Comparison of ENCODE assay signal across 18 cellular contexts in the genomic region with DNA sequence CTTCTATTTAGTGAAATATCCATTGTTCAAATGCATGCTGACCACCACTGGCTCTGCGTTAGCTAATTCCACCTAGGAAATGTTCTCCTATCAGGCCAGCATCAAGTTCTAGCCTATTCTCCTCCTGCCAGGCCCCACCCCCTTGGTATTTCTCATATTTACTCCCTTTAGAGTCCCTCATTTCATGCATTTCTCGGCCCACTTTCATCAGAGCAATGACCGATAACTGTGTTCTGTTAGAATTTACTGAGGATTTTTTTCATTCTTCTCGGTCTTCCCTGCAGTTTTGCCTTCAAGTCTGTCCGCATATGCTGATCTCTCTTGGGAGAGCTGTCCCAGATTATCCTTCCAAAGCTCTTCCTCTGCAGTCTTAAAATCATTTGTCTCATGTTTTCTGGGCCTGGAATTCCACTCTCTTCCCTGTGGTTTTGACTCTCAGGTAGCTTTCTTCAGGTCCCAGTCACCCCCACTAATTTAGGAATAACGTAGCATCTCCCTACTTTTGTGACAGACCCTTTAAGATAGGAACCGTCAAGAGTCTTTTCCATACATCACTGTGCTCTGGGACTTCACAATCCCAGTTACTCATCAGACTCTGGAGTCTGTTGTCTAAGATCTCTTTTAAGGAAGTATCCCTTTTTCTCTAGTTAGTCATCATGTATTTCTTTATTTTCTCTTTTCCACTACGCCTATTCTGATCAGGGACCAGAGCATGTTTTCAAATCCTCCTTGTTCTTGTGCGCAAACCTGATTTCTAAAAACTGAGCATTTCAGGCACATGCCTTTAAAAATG.
DNase-seq lines count a peak whose midpoint lies in the region; TF ChIP-seq lines count a peak whose summit lies in the region.
"Had no signal": no experiment of that assay in that cellular context is flagged by ENCODE, and none has a peak within 500 bp of the region (broad histone marks: within the 10 kb centered on the region; RNA-seq: fewer than 3 reads in every experiment).

No MANE protein-coding gene starts in this region.

- H3K9me3 Mint-ChIP-seq in endothelial cell (ENCODE audit: unreplicated experiment), result no peaks in the 10 kb centered on the region
- H3K9me3 Mint-ChIP-seq: activated naive CD4-positive, alpha-beta T cell treated with anti-CD3 and anti-CD28 coated beads for 36 hours; CD4-positive, alpha-beta memory T cell; stimulated activated naive CD8-positive, alpha-beta T cell treated with anti-CD3 and anti-CD28 coated beads, Interleukin-15, Interleukin-2, amounts not matched to agents 100 ng/mL and 50 ng/mL, for 24 hours had no signal

- peaks cover 2% of the 10 kb centered on the region for H3K27me3 Mint-ChIP-seq in endothelial cell (ENCODE audit: unreplicated experiment)
- H3K27me3 Mint-ChIP-seq: stimulated activated naive CD8-positive, alpha-beta T cell treated with anti-CD3 and anti-CD28 coated beads, Interleukin-15, Interleukin-2, amounts not matched to agents 100 ng/mL and 50 ng/mL, for 24 hours had no signal

- no peak overlapping the region for H3K9ac ChIP-seq in skeletal muscle tissue (ENCODE audit: low read depth in 1 of 3, low read length in 3 of 3)

- H3K36me3 Mint-ChIP-seq in endothelial cell (ENCODE audit: low read depth, unreplicated experiment), result peaks cover 24% of the 10 kb centered on the region
- H3K36me3 Mint-ChIP-seq: CD4-positive, alpha-beta memory T cell had no signal

- no peak overlapping the region for H3K27ac Mint-ChIP-seq in endothelial cell (ENCODE audit: unreplicated experiment)
- H3K27ac Mint-ChIP-seq: activated naive CD4-positive, alpha-beta T cell treated with anti-CD3 and anti-CD28 coated beads for 36 hours; stimulated activated naive CD8-positive, alpha-beta T cell treated with anti-CD3 and anti-CD28 coated beads, Interleukin-15, Interleukin-2, amounts not matched to agents 100 ng/mL and 50 ng/mL, for 24 hours had no signal

- no peak overlapping the region for H3K4me3 ChIP-seq in skeletal muscle tissue (ENCODE audit: low read length in 3 of 3)
- H3K4me3 ChIP-seq: ovary had no signal

- no peaks in the 10 kb centered on the region for H3K27me3 ChIP-seq in skeletal muscle tissue (ENCODE audit: control insufficient read depth in 3 of 3, insufficient read depth in 3 of 3, low read length in 3 of 3)
- H3K27me3 ChIP-seq: ovary had no signal

- H3K9me3 ChIP-seq in skeletal muscle tissue (ENCODE audit: control insufficient read depth in 3 of 3, low read length in 3 of 3), result no peaks in the 10 kb centered on the region
- H3K9me3 ChIP-seq: ovary had no signal

- H3K4me3 Mint-ChIP-seq in endothelial cell (ENCODE audit: unreplicated experiment), result peak overlapping the region; percentile 24
- H3K4me3 Mint-ChIP-seq: activated naive CD4-positive, alpha-beta T cell treated with anti-CD3 and anti-CD28 coated beads for 36 hours; CD4-positive, alpha-beta memory T cell; stimulated activated naive CD8-positive, alpha-beta T cell treated with anti-CD3 and anti-CD28 coated beads, Interleukin-15, Interleukin-2, amounts not matched to agents 100 ng/mL and 50 ng/mL, for 24 hours had no signal

- DNase-seq in NOMO-1 treated with DMSO at 0.1 percent for 48 hours (lab: John Stamatoyannopoulos, UW; ENCODE audit: unreplicated experiment), result peak; percentile 37
- no peak for DNase-seq in NOMO-1 treated with dmso at 0.1 percent for 144 hours (lab: John Stamatoyannopoulos, UW; ENCODE audit: unreplicated experiment)
- peak; percentile 47 for DNase-seq in MV-4-11 (lab: John Stamatoyannopoulos, UW)
- DNase-seq in endothelial cell (ENCODE audit: low spot score), result no peak
- no peak for DNase-seq in NCI-H2196 (lab: John Stamatoyannopoulos, UW; ENCODE audit: unreplicated experiment)
- no peak for DNase-seq in anterior cingulate cortex (lab: John Stamatoyannopoulos, UW)
- no peak for DNase-seq in AML-193 (lab: John Stamatoyannopoulos, UW)
- DNase-seq: activated CD8-positive, alpha-beta memory T cell treated with anti-CD3 and anti-CD28 coated beads, Interleukin-2, amount 50 U/mL, for 48 hours; activated naive CD4-positive, alpha-beta T cell treated with anti-CD3 and anti-CD28 coated beads for 36 hours; CD4-positive, alpha-beta memory T cell; kidney; NCI-H2029; NCI-H526; ovary; T-helper 1 cell had no signal

- no peak for TF ChIP-seq CTCF in endothelial cell (IDR thresholded peaks at IDR 0.05; ENCODE audit: unreplicated experiment)

- H3K4me1 ChIP-seq in skeletal muscle tissue (ENCODE audit: control insufficient read depth in 3 of 3, insufficient read depth in 3 of 3, low read length in 3 of 3), result peaks cover 28 to 33% (median 28%) of the 10 kb centered on the region in 3 donors

- H3K27ac ChIP-seq in skeletal muscle tissue (ENCODE audit: low read depth, low read length), result peak overlapping the region; percentile 16
- H3K27ac ChIP-seq: 22Rv1, ovary had no signal

- no peaks in the 10 kb centered on the region for H3K36me3 ChIP-seq in skeletal muscle tissue (ENCODE audit: control insufficient read depth in 3 of 3, insufficient read depth in 3 of 3, low read length in 3 of 3)
- H3K36me3 ChIP-seq: ovary had no signal

- H3K4me1 Mint-ChIP-seq in endothelial cell (ENCODE audit: unreplicated experiment), result peaks cover 53% of the 10 kb centered on the region

Comparison
In these comparisons a context has a peak if more than half of its experiments do, and no peak if none do; other contexts are left out.
1. DNase-seq: peak in NOMO-1 treated with DMSO at 0.1 percent for 48 hours (single experiment) and MV-4-11 (single experiment); none in NOMO-1 treated with dmso at 0.1 percent for 144 hours (single experiment), endothelial cell (single experiment), NCI-H2196 (single experiment), anterior cingulate cortex (0 of 58) and AML-193 (0 of 2).